8 cellular contexts compared by ENCODE assay signal in the genomic region with DNA sequence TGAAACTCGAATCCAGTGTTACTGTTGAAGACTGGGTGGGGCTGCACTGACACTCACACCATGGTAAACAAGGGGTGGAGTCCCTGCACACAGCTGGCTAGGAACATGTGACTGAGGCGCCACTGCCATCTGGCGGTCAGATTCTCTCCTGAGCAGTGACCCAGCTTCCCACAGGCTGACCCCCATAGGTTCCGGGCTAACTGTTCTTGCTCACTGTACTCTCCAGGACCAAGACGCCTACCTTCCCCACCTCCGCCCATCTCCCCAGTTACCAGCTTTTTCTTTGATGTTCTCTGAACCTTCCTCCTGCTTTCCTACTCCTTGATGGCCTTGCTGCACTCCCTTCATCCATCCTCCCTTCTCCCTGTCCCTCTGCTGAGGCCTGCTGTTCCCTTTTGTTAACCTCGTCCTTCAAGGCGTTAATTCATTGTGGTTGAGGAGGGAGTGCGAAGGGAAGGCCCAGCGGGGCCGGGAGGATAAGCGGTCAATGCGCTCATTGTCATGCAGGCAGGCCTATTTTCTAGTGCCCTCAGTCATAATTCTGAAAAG.
DNase-seq lines count a peak whose midpoint lies in the region; ATAC-seq and TF ChIP-seq lines count a peak whose summit lies in the region.

No MANE protein-coding gene starts in this region.

- H3K36me3 ChIP-seq in parathyroid adenoma (ENCODE audit: control insufficient read depth, insufficient read depth, low read length) (no peaks in the 10 kb centered on the region), upper lobe of right lung (no peaks in the 10 kb centered on the region)

- TF ChIP-seq CTCF in parathyroid adenoma (IDR thresholded peaks at IDR 0.05) (peak; percentile 20), upper lobe of right lung (IDR thresholded peaks at IDR 0.05) (peak; percentile 63)

- H3K79me2 ChIP-seq in parathyroid adenoma, result no peaks in the 10 kb centered on the region

- H3K27me3 ChIP-seq in parathyroid adenoma (ENCODE audit: control insufficient read depth, insufficient read depth, low read length), result no peaks in the 10 kb centered on the region
- H3K27me3 ChIP-seq in upper lobe of right lung, result no peaks in the 10 kb centered on the region

- no peaks in the 10 kb centered on the region for H3K9me3 ChIP-seq in parathyroid adenoma (ENCODE audit: control insufficient read depth, low read length)
- no peaks in the 10 kb centered on the region for H3K9me3 ChIP-seq in upper lobe of right lung

- ATAC-seq in upper lobe of right lung, result peak; percentile 100

- no peak overlapping the region for H2AFZ ChIP-seq in parathyroid adenoma

- intact Hi-C loops in head of caudate nucleus (cut with DNase I), result no loop called here
- intact Hi-C loops in upper lobe of right lung (cut with DNase I), result no loop called here

- H3K9ac ChIP-seq in parathyroid adenoma, result no peak overlapping the region

- DNase-seq in ELR (ENCODE audit: low read depth), result peak; percentile 87
- peak; percentile 91 for DNase-seq in H4 (ENCODE audit: low spot score)
- DNase-seq in Kasumi-1 (lab: John Stamatoyannopoulos, UW), result peak; percentile 54 to 76
- DNase-seq in SHP77 treated with DMSO at 0.1 percent for 48 hours (lab: John Stamatoyannopoulos, UW), result peak; percentile 66
- DNase-seq in activated naive CD4-positive, alpha-beta T cell treated with Interleukin-2 at 50 U/mL for 16 hours, result peak; percentile 59
- DNase-seq in head of caudate nucleus, result peak; percentile 51 to 95 (median 87)
- peak; percentile 87 for DNase-seq in upper lobe of right lung

- no peak overlapping the region for H3K4me2 ChIP-seq in parathyroid adenoma (ENCODE audit: low read length)

- H3K4me1 ChIP-seq in parathyroid adenoma (no peaks in the 10 kb centered on the region), upper lobe of right lung (peaks cover 4% of the 10 kb centered on the region)

- H3K4me3 ChIP-seq in parathyroid adenoma (ENCODE audit: low read depth, low read length), result no peak overlapping the region
- no peak overlapping the region for H3K4me3 ChIP-seq in upper lobe of right lung

- H3K27ac ChIP-seq in parathyroid adenoma, result no peak overlapping the region
- H3K27ac ChIP-seq in upper lobe of right lung, result no peak overlapping the region
